ENCODE assay signal across 8 cellular contexts in genomic region chr9:34437006-34437925, GRCh38. TPM values are rescaled to one million over a fixed set of nuclear protein-coding genes. Genes with fewer than 3 reads are reported as not detected.
DNase-seq lines count a peak whose midpoint lies in the region; ATAC-seq, FAIRE-seq and TF ChIP-seq lines count a peak whose summit lies in the region.

No MANE protein-coding gene starts in this region.

- H3K9me3 ChIP-seq in K562 (replicated peaks; ENCODE audit: control insufficient read depth, insufficient read depth, low read depth, low read length) (no peaks in the 10 kb centered on the region), iPS DF 6.9 (ENCODE audit: control insufficient read depth, insufficient read depth, low read length) (no peaks in the 10 kb centered on the region)

- no peak overlapping the region for H2AFZ ChIP-seq in K562 (ENCODE audit: low read depth, low read length)

- no peak overlapping the region for H3K4me2 ChIP-seq in K562 (ENCODE audit: insufficient read depth, low read length)

- no peaks in the 10 kb centered on the region for H3K27me3 ChIP-seq in K562 (ENCODE audit: control insufficient read depth in 2 of 2, insufficient read depth in 2 of 2, low read length in 2 of 2)
- no peaks in the 10 kb centered on the region for H3K27me3 ChIP-seq in iPS DF 6.9 (ENCODE audit: control insufficient read depth, insufficient read depth, low read length)

- TF ChIP-seq RAD21 in K562 (CRISPR knock-in tag; conservative IDR thresholded peaks at IDR 0.05 in 1 of 2, IDR thresholded peaks at IDR 0.05 in 1 of 2) = peak; percentile 63 to 81

- no peak for TF ChIP-seq POLR2A in K562 (conservative IDR thresholded peaks at IDR 0.05)

- no peaks in the 10 kb centered on the region for H3K79me2 ChIP-seq in K562 (ENCODE audit: control insufficient read depth, insufficient read depth, low read length)

- DNase-seq in AG04449 (ENCODE audit: low read depth, low spot score) (no peak), NCI-H1436 treated with DMSO at 0.1 percent for 48 hours (lab: John Stamatoyannopoulos, UW) (peak; percentile 66), T-helper 1 cell (peak in 4 of 5 donors; percentile 32 to 71 (median 46)), K562 (ENCODE audit: extremely low read depth in 1 of 4, low spot score in 3 of 4) (peak; percentile 26 to 76 (median 41)), iPS DF 6.9 (ENCODE audit: low read depth, low spot score) (peak; percentile 81), middle frontal gyrus (ENCODE audit: extremely low spot score, low spot score) (no peak)
- DNase-seq in stimulated activated CD4-positive, alpha-beta T cell treated with anti-CD3 and anti-CD28 coated beads, Interleukin-1b, Interleukin-23, amount 100 ng/mL, for 24 hours (ENCODE audit: low read depth in 4 of 4, low spot score in 1 of 4) = peak in 3 of 4 experiments; percentile 33 to 45 (median 34)

- no peak overlapping the region for H3K27ac ChIP-seq in K562 (ENCODE audit: extremely low read depth, low read depth, low read length)
- H3K27ac ChIP-seq in iPS DF 6.9 (ENCODE audit: low read length) = no peak overlapping the region

- FAIRE-seq in K562 (lab: Jason Lieb, UNC) = peak; percentile 91

- no peaks in the 10 kb centered on the region for H3K9me1 ChIP-seq in K562 (ENCODE audit: control insufficient read depth, insufficient read depth, low read length)

- TF ChIP-seq CTCF in AG04449 (IDR thresholded peaks at IDR 0.05; ENCODE audit: insufficient read depth, low read length, missing control alignments) (peak; percentile 71), K562 (IDR thresholded peaks at IDR 0.05 in 2 of 3, conservative IDR thresholded peaks at IDR 0.05 in 1 of 3; ENCODE audit: insufficient read depth in 2 of 3, low read depth in 1 of 3, low read length in 3 of 3) (peak; percentile 72 to 88 (median 77))

- H3K4me1 ChIP-seq in K562 (replicated peaks in 1 of 2; ENCODE audit: control insufficient read depth in 2 of 2, insufficient read depth in 2 of 2, low read length in 2 of 2) (no peaks in the 10 kb centered on the region), iPS DF 6.9 (ENCODE audit: control insufficient read depth, insufficient read depth, low read length) (no peaks in the 10 kb centered on the region)

- POLR2A ChIA-PET in AG04449 (lab: Yijun Ruan, JAX) (no interaction called here), K562 (lab: Yijun Ruan, JAX) (no interaction called here)

- no TSS peak for BruUV-seq in K562 (replicated peaks; lab: Mats Ljungman, UMichigan)

- CTCF ChIA-PET in AG04449 (lab: Yijun Ruan, JAX) (interaction anchor here (0.7 to 3.8 kb wide), 15 partner anchors 9 to 158 kb away, joined by 3 to 54 read pairs (median 6); no protein-coding TSS in a partner anchor), K562 (lab: Yijun Ruan, JAX; ENCODE audit: low intra/inter-chr PET ratio) (interaction anchor here (1.1 to 2.3 kb wide), 3 partner anchors 63 to 154 kb away, joined by 3 to 11 read pairs (median 7); no protein-coding TSS in a partner anchor)

- H3K4me3 ChIP-seq in AG04449 (ENCODE audit: low read depth, low read length) (no peak overlapping the region), K562 (no peak overlapping the region), iPS DF 6.9 (ENCODE audit: low read length) (no peak overlapping the region)

- in situ Hi-C loops in K562 (cut with MboI) = no loop called here

- intact Hi-C loops in K562 (cut with micrococcal nuclease) = loop anchor here (1.0 to 5.0 kb wide), 3 partner anchors 63 to 155 kb away; no protein-coding TSS in a partner anchor

- ATAC-seq in GM18867 (IDR thresholded peaks at IDR 0.05; ENCODE audit: unreplicated experiment) (peak; percentile 66), K562 (peak; percentile 90)

- WGBS in K562 (ENCODE audit: insufficient coverage, low coverage, missing lambda C conversion rate) = 58% methylated on average over 10 of the region's 14 CpGs
- no CpG with 5 or more reads among the region's 14 CpGs for WGBS in iPS DF 6.9 (ENCODE audit: insufficient coverage, insufficient read length)

- H4K20me1 ChIP-seq in K562 (replicated peaks; ENCODE audit: control insufficient read depth, insufficient read depth, low read length) = no peaks in the 10 kb centered on the region

- no peak overlapping the region for H3K9ac ChIP-seq in K562 (ENCODE audit: insufficient read depth in 1 of 2, low read depth in 2 of 2, low read length in 2 of 2)

- H3K36me3 ChIP-seq in K562 (ENCODE audit: control insufficient read depth, insufficient read depth, low read length) (no peaks in the 10 kb centered on the region), iPS DF 6.9 (ENCODE audit: control insufficient read depth, insufficient read depth, low read length) (no peaks in the 10 kb centered on the region)

- no peak for TF ChIP-seq EP300 in K562 (IDR thresholded peaks at IDR 0.05; ENCODE audit: low read length)

TF ChIP-seq in K562, 482 proteins besides CTCF, POLR2A, EP300 and RAD21:
- TF ChIP-seq E2F3 (CRISPR knock-in tag; IDR thresholded peaks at IDR 0.05) = no peak
- peak; percentile 74; the same call in 1 of the 2 replicates for TF ChIP-seq SMC3 (conservative IDR thresholded peaks at IDR 0.05; ENCODE audit: insufficient read depth, low read depth, low read length)
- TF ChIP-seq ARID2 (IDR thresholded peaks at IDR 0.05) = peak; percentile 63; the same call in 1 of the 2 replicates
- 0 out of 2 replicates have a peak, but pooled peaks have one; percentile 23 for TF ChIP-seq DEAF1 (CRISPR knock-in tag; IDR thresholded peaks at IDR 0.05)
- no peak for TF ChIP-seq EGR1 (conservative IDR thresholded peaks at IDR 0.05)

RNA-seq across cellular contexts. Expression of gene FAM219A, which starts 21.1 kb away (rescaled TPM):
- 3.2 and 6.0 TPM in 2 replicates for total RNA-seq in K562 (2011; cell fraction: chromatin; rRNA removed; ENCODE audit: low replicate concordance)
- total RNA-seq in K562 (2011; cell fraction: nucleolus; rRNA removed) = 3.3 and 3.7 TPM in 2 replicates
- total RNA-seq in K562 (2011; cell fraction: nucleoplasm; rRNA removed) = 5.0 and 5.1 TPM in 2 replicates
- total RNA-seq in K562 (2014; rRNA removed) = 2.5 and 4.7 TPM in 2 replicates
- 2.9 and 3.3 TPM in 2 replicates for total RNA-seq in K562 (2014; rRNA removed; fragmentation: Illumina TruSeq; extraction: Trizol)
- 2.9 and 3.4 TPM in 2 replicates for total RNA-seq in K562 (2015; rRNA removed; fragmentation: Illumina TruSeq; extraction: Trizol)
- total RNA-seq in K562 (2021) = 8.4 and 8.6 TPM in 2 replicates
- 2.7 and 4.3 TPM in 2 replicates for polyA plus RNA-seq in K562 (2011; rRNA removed)
- 3.6 and 5.5 TPM in 2 replicates for polyA plus RNA-seq in K562 (2011; cell fraction: cytosol; rRNA removed)
- polyA plus RNA-seq in K562 (2011; cell fraction: nucleus; rRNA removed) = 6.8 and 7.3 TPM in 2 replicates
- 5.8 and 6.4 TPM in 2 replicates for polyA plus RNA-seq in K562 (2012)
- polyA plus RNA-seq in K562 (2014; fragmentation: Illumina TruSeq; extraction: Trizol) = 4.5 and 4.8 TPM in 2 replicates
- polyA plus RNA-seq in K562 (2014; fragmentation: Nextera tagmentation; extraction: Ambion mirVana) = under 1 TPM; 0.63 to 0.71 TPM
- 5.4 and 6.1 TPM in 2 replicates for polyA plus RNA-seq in K562 (2014; rRNA removed)
- polyA minus RNA-seq in K562 (2011; rRNA and poly(A)+ RNA removed) = 2.2 and 2.4 TPM in 2 replicates
- polyA minus RNA-seq in K562 (2011; cell fraction: cytosol; rRNA and poly(A)+ RNA removed) = 1.9 and 2.7 TPM in 2 replicates
- polyA minus RNA-seq in K562 (2011; cell fraction: nucleus; rRNA and poly(A)+ RNA removed) = 1.3 TPM in 2 replicates

RNA-seq across cellular contexts. Expression of gene DNAI1, which starts 21.3 kb away (rescaled TPM):
- total RNA-seq in K562 (2011; cell fraction: chromatin; rRNA removed; ENCODE audit: low replicate concordance) = 0.55 TPM in 1 of 2 replicates, not detected in the other
- not detected in 2 replicates for total RNA-seq in K562 (2011; cell fraction: nucleolus; rRNA removed)
- total RNA-seq in K562 (2011; cell fraction: nucleoplasm; rRNA removed) = 0.29 TPM in 1 of 2 replicates, not detected in the other
- not detected in 2 replicates for total RNA-seq in K562 (2014; rRNA removed)
- not detected in 2 replicates for total RNA-seq in K562 (2014; rRNA removed; fragmentation: Illumina TruSeq; extraction: Trizol)
- total RNA-seq in K562 (2015; rRNA removed; fragmentation: Illumina TruSeq; extraction: Trizol) = not detected in 2 replicates
- total RNA-seq in K562 (2021) = not detected in 2 replicates
- 0.03 and 0.04 TPM in 2 replicates for polyA plus RNA-seq in K562 (2011; rRNA removed)
- 0.03 TPM in 2 replicates for polyA plus RNA-seq in K562 (2011; cell fraction: cytosol; rRNA removed)
- 0.11 and 0.17 TPM in 2 replicates for polyA plus RNA-seq in K562 (2011; cell fraction: nucleus; rRNA removed)
- polyA plus RNA-seq in K562 (2012) = not detected in 2 replicates
- not detected in 2 replicates for polyA plus RNA-seq in K562 (2014; fragmentation: Illumina TruSeq; extraction: Trizol)
- under 1 TPM in 1 of 2 experiments, not detected in 1; 0.01 TPM for polyA plus RNA-seq in K562 (2014; fragmentation: Nextera tagmentation; extraction: Ambion mirVana)
- 0.17 TPM in 1 of 2 replicates, not detected in the other for polyA plus RNA-seq in K562 (2014; rRNA removed)
- polyA minus RNA-seq in K562 (2011; rRNA and poly(A)+ RNA removed) = not detected in 2 replicates
- not detected in 2 replicates for polyA minus RNA-seq in K562 (2011; cell fraction: cytosol; rRNA and poly(A)+ RNA removed)
- not detected in 2 replicates for polyA minus RNA-seq in K562 (2011; cell fraction: nucleus; rRNA and poly(A)+ RNA removed)

Comparison
In these comparisons a context has a peak if more than half of its experiments do, and no peak if none do; other contexts are left out.
1. DNase-seq: peak in NCI-H1436 treated with DMSO at 0.1 percent for 48 hours (single experiment), T-helper 1 cell (4 of 5), K562 (4 of 4), iPS DF 6.9 (single experiment) and stimulated activated CD4-positive, alpha-beta T cell treated with anti-CD3 and anti-CD28 coated beads, Interleukin-1b, Interleukin-23, amount 100 ng/mL, for 24 hours (3 of 4); none in AG04449 (single experiment) and middle frontal gyrus (single experiment).